8 cellular contexts compared by ENCODE assay signal in genomic region chr22:23715811-23716355, GRCh38. TPM values are rescaled to one million over a fixed set of nuclear protein-coding genes. Genes with fewer than 3 reads are reported as not detected.
A peak's percentile ranks its signal among the peaks of the same experiment; 100 is the strongest.
DNase-seq lines count a peak whose midpoint lies in the region; ATAC-seq, FAIRE-seq and TF ChIP-seq lines count a peak whose summit lies in the region.

No MANE protein-coding gene starts in this region.

- TF ChIP-seq POLR2A in HepG2 (IDR thresholded peaks at IDR 0.05; ENCODE audit: insufficient read depth in 1 of 2, low read depth in 2 of 2, low read length in 2 of 2), result no peak

- no peak overlapping the region for H3K27ac Mint-ChIP-seq in activated naive CD4-positive, alpha-beta T cell treated with anti-CD3 and anti-CD28 coated beads for 36 hours
- H3K27ac Mint-ChIP-seq in activated CD4-positive, alpha-beta memory T cell treated with anti-CD3 and anti-CD28 coated beads for 36 hours, result no peak overlapping the region

- POLR2A ChIA-PET in activated CD4-positive, alpha-beta memory T cell treated with anti-CD3 and anti-CD28 coated beads for 36 hours (lab: Charles Lee), result interaction anchor here (1.4 to 3.6 kb wide), 2 partner anchors 19 to 29 kb away, joined by 3 to 15 read pairs; no protein-coding TSS in a partner anchor
- POLR2A ChIA-PET in HepG2 (lab: Yijun Ruan, JAX), result interaction anchor here (1.6 kb wide), 1 partner anchor 142 kb away, joined by 5 read pairs; the partner anchor contains the start of gene SLC2A11

- peak overlapping the region; percentile 75 for H3K9ac ChIP-seq in HepG2 (ENCODE audit: insufficient read depth, low read depth, low read length)

- H3K4me3 ChIP-seq in HepG2 (replicated peaks in 1 of 3; ENCODE audit: insufficient read depth in 1 of 3, low read depth in 2 of 3, low read length in 3 of 3) (peak overlapping the region; percentile 24 to 94 (median 86); a peak in 5 of 6 replicates), tibial artery (peak overlapping the region; percentile 62 to 98)

- no TSS peak for BruUV-seq in HepG2 (replicated peaks; lab: Mats Ljungman, UMichigan)

- 82% methylated on average over 17 of the region's 17 CpGs for WGBS in HepG2 (ENCODE audit: low lambda C conversion rate)

- no peak for ATAC-seq in HepG2
- ATAC-seq in GM19328 (IDR thresholded peaks at IDR 0.05; ENCODE audit: unreplicated experiment), result no peak

- no peak overlapping the region for H2AFZ ChIP-seq in HepG2 (ENCODE audit: low read length)

- peaks cover 12% of the 10 kb centered on the region for H3K36me3 Mint-ChIP-seq in activated naive CD4-positive, alpha-beta T cell treated with anti-CD3 and anti-CD28 coated beads for 36 hours (ENCODE audit: low read depth)
- peaks cover 18% of the 10 kb centered on the region for H3K36me3 Mint-ChIP-seq in activated CD4-positive, alpha-beta memory T cell treated with anti-CD3 and anti-CD28 coated beads for 36 hours

- H3K27me3 ChIP-seq in HepG2 (ENCODE audit: control insufficient read depth in 1 of 2, insufficient read depth in 2 of 2, low read length in 2 of 2) (no peaks in the 10 kb centered on the region), tibial artery (no peaks in the 10 kb centered on the region)

- peak overlapping the region; percentile 83 for H3K4me2 ChIP-seq in HepG2 (ENCODE audit: low read depth, low read length)

- no peak for TF ChIP-seq EP300 in HepG2 (IDR thresholded peaks at IDR 0.05; ENCODE audit: low read depth in 2 of 2, low read length in 2 of 2)
- TF ChIP-seq EP300 in HepG2 (CRISPR knock-in tag; IDR thresholded peaks at IDR 0.05; ENCODE audit: borderline replicate concordance), result no peak

- no peak for TF ChIP-seq CTCF in HepG2 (CRISPR knock-in tag; IDR thresholded peaks at IDR 0.05)
- no peak for TF ChIP-seq CTCF in tibial artery (IDR thresholded peaks at IDR 0.05)

- H3K4me1 Mint-ChIP-seq in activated naive CD4-positive, alpha-beta T cell treated with anti-CD3 and anti-CD28 coated beads for 36 hours (ENCODE audit: low read depth), result peaks cover 21% of the 10 kb centered on the region
- peaks cover 11% of the 10 kb centered on the region for H3K4me1 Mint-ChIP-seq in activated CD4-positive, alpha-beta memory T cell treated with anti-CD3 and anti-CD28 coated beads for 36 hours (ENCODE audit: low read depth)

- no peak for TF ChIP-seq RAD21 in HepG2 (CRISPR knock-in tag; IDR thresholded peaks at IDR 0.05)

- H3K27me3 Mint-ChIP-seq in activated naive CD4-positive, alpha-beta T cell treated with anti-CD3 and anti-CD28 coated beads for 36 hours (ENCODE audit: low read depth), result no peaks in the 10 kb centered on the region
- H3K27me3 Mint-ChIP-seq in activated CD4-positive, alpha-beta memory T cell treated with anti-CD3 and anti-CD28 coated beads for 36 hours, result no peaks in the 10 kb centered on the region

- intact Hi-C loops in activated naive CD4-positive, alpha-beta T cell treated with anti-CD3 and anti-CD28 coated beads for 36 hours (cut with micrococcal nuclease), result loop anchor here (1.0 to 2.0 kb wide), 2 partner anchors 8 to 35 kb away; partner anchors contain the start of gene ZNF70
- intact Hi-C loops in activated CD4-positive, alpha-beta memory T cell treated with anti-CD3 and anti-CD28 coated beads for 36 hours (cut with micrococcal nuclease), result loop anchor here (1.0 kb wide), 1 partner anchor 8 kb away; no protein-coding TSS in a partner anchor
- intact Hi-C loops in HepG2 (cut with micrococcal nuclease; ENCODE audit: unreplicated experiment) (no loop called here), tibial artery (cut with DNase I; ENCODE audit: low total_unique reads) (loop anchor here (5.0 kb wide), 1 partner anchor 131 kb away; no protein-coding TSS in a partner anchor)

- H3K4me1 ChIP-seq in HepG2 (ENCODE audit: insufficient read depth, low read length), result peaks cover 24% of the 10 kb centered on the region
- peaks cover 0 to 16% (median 14%) of the 10 kb centered on the region in 4 donors for H3K4me1 ChIP-seq in tibial artery

- no peak for FAIRE-seq in HepG2 (lab: Jason Lieb, UNC)

- DNase-seq in activated naive CD4-positive, alpha-beta T cell treated with anti-CD3 and anti-CD28 coated beads for 36 hours, result no peak
- no peak for DNase-seq in activated naive CD4-positive, alpha-beta T cell treated with anti-CD3 and anti-CD28 coated beads, Interleukin-2, amount 50 U/mL, for 16 hours
- no peak for DNase-seq in activated CD4-positive, alpha-beta memory T cell treated with anti-CD3 and anti-CD28 coated beads for 36 hours
- DNase-seq in HepG2 (ENCODE audit: low spot score) (no peak), tibial artery (no peak), NCI-H2196 (lab: John Stamatoyannopoulos, UW; ENCODE audit: unreplicated experiment) (no peak), HuH-7.5 (ENCODE audit: low spot score) (no peak)

- in situ Hi-C loops in HepG2 (cut with HindIII; ENCODE audit: extremely low pct_ligation_motif_present, low pct_unique_long_range_greater_than_20kb), result no loop called here

- no peaks in the 10 kb centered on the region for H4K20me1 ChIP-seq in HepG2 (ENCODE audit: insufficient read depth, low read length)

- H3K27ac ChIP-seq in HepG2 (ENCODE audit: extremely low read length, insufficient read depth, low read length), result no peak overlapping the region
- peak overlapping the region in 1 of 2 donors; percentile 67 for H3K27ac ChIP-seq in tibial artery

- H3K79me2 ChIP-seq in HepG2 (ENCODE audit: insufficient read depth, low read length), result peaks cover 6% of the 10 kb centered on the region

- H3K9me3 ChIP-seq in HepG2 (ENCODE audit: low read length) (no peaks in the 10 kb centered on the region), tibial artery (no peaks in the 10 kb centered on the region)

- CTCF ChIA-PET in activated naive CD4-positive, alpha-beta T cell treated with anti-CD3 and anti-CD28 coated beads for 36 hours (lab: Charles Lee), result no interaction called here
- CTCF ChIA-PET in activated CD4-positive, alpha-beta memory T cell treated with anti-CD3 and anti-CD28 coated beads for 36 hours (lab: Charles Lee), result interaction anchor here (1.3 kb wide), 1 partner anchor 28 kb away, joined by 4 read pairs; no protein-coding TSS in a partner anchor
- CTCF ChIA-PET in HepG2 (lab: Yijun Ruan, JAX; ENCODE audit: low intra/inter-chr PET ratio, low total read pairs), result no interaction called here

- H3K36me3 ChIP-seq in HepG2 (replicated peaks in 1 of 2; ENCODE audit: control insufficient read depth in 1 of 2, insufficient read depth in 2 of 2, low read length in 2 of 2) (peaks cover 2 to 24% of the 10 kb centered on the region in 2 experiments; a peak in 4 of 5 replicates), tibial artery (peaks cover 0 to 42% (median 22%) of the 10 kb centered on the region in 3 donors)

- H3K9me3 Mint-ChIP-seq in activated naive CD4-positive, alpha-beta T cell treated with anti-CD3 and anti-CD28 coated beads for 36 hours, result no peaks in the 10 kb centered on the region
- no peaks in the 10 kb centered on the region for H3K9me3 Mint-ChIP-seq in activated CD4-positive, alpha-beta memory T cell treated with anti-CD3 and anti-CD28 coated beads for 36 hours

- peak overlapping the region; percentile 76 for H3K4me3 Mint-ChIP-seq in activated naive CD4-positive, alpha-beta T cell treated with anti-CD3 and anti-CD28 coated beads for 36 hours
- peak overlapping the region; percentile 41 for H3K4me3 Mint-ChIP-seq in activated CD4-positive, alpha-beta memory T cell treated with anti-CD3 and anti-CD28 coated beads for 36 hours

RNA-seq across cellular contexts. Expression of gene RGL4, which starts 25.1 kb away (rescaled TPM):
- total RNA-seq in activated naive CD4-positive, alpha-beta T cell treated with anti-CD3 and anti-CD28 coated beads for 36 hours, result 10 to 100 TPM; 22.0 to 24.1 TPM
- 1 to 10 TPM; 7.7 to 9.1 TPM for total RNA-seq in activated CD4-positive, alpha-beta memory T cell treated with anti-CD3 and anti-CD28 coated beads for 36 hours
- not detected in 2 replicates for total RNA-seq in HepG2 (2016; rRNA removed; fragmentation: Illumina TruSeq; extraction: Trizol)
- total RNA-seq in HepG2 (2016; cell fraction: cytosol; rRNA removed; fragmentation: Illumina TruSeq; extraction: Trizol; ENCODE audit: low read depth), result not detected in 2 replicates
- not detected in 2 replicates for total RNA-seq in HepG2 (2016; cell fraction: insoluble cytoplasmic fraction; rRNA removed; fragmentation: Illumina TruSeq; extraction: Trizol)
- total RNA-seq in HepG2 (2016; cell fraction: membrane; rRNA removed; fragmentation: Illumina TruSeq; extraction: Trizol), result not detected in 2 replicates
- total RNA-seq in HepG2 (2016; cell fraction: nucleus; rRNA removed; fragmentation: Illumina TruSeq; extraction: Trizol), result not detected in 2 replicates
- not detected in 2 replicates for polyA plus RNA-seq in HepG2 (2011; rRNA removed)
- polyA plus RNA-seq in HepG2 (2011; cell fraction: cytosol; rRNA removed), result not detected in 2 replicates
- not detected in 2 replicates for polyA plus RNA-seq in HepG2 (2011; cell fraction: nucleus; rRNA removed)
- 0.11 and 0.36 TPM in 2 replicates for polyA plus RNA-seq in HepG2 (2012)
- polyA plus RNA-seq in HepG2 (2016; cell fraction: cytosol; fragmentation: Illumina TruSeq; extraction: Trizol; ENCODE audit: low read depth), result not detected in 2 replicates
- polyA plus RNA-seq in HepG2 (2016; cell fraction: insoluble cytoplasmic fraction; fragmentation: Illumina TruSeq; extraction: Trizol; ENCODE audit: low read depth), result not detected in 2 replicates
- polyA plus RNA-seq in HepG2 (2016; cell fraction: membrane; fragmentation: Illumina TruSeq; extraction: Trizol; ENCODE audit: low read depth), result not detected in 2 replicates
- not detected in 2 replicates for polyA plus RNA-seq in HepG2 (2016; cell fraction: nucleus; fragmentation: Illumina TruSeq; extraction: Trizol; ENCODE audit: insufficient read depth, low read depth)
- not detected in 2 replicates for polyA minus RNA-seq in HepG2 (2011; rRNA and poly(A)+ RNA removed; ENCODE audit: low replicate concordance)
- not detected in 2 replicates for polyA minus RNA-seq in HepG2 (2011; cell fraction: cytosol; rRNA and poly(A)+ RNA removed)
- polyA minus RNA-seq in HepG2 (2011; cell fraction: nucleus; rRNA and poly(A)+ RNA removed), result not detected in 2 replicates

RNA-seq across cellular contexts. Expression of gene ZNF70, which starts 35.0 kb away (rescaled TPM):
- under 1 TPM; 0.79 to 0.93 TPM for total RNA-seq in activated naive CD4-positive, alpha-beta T cell treated with anti-CD3 and anti-CD28 coated beads for 36 hours
- total RNA-seq in activated CD4-positive, alpha-beta memory T cell treated with anti-CD3 and anti-CD28 coated beads for 36 hours, result 1 to 10 TPM; 1.2 to 1.3 TPM
- 3.6 and 4.0 TPM in 2 replicates for total RNA-seq in HepG2 (2016; rRNA removed; fragmentation: Illumina TruSeq; extraction: Trizol)
- total RNA-seq in HepG2 (2016; cell fraction: cytosol; rRNA removed; fragmentation: Illumina TruSeq; extraction: Trizol; ENCODE audit: low read depth), result 0.40 and 0.53 TPM in 2 replicates
- 2.7 and 3.3 TPM in 2 replicates for total RNA-seq in HepG2 (2016; cell fraction: insoluble cytoplasmic fraction; rRNA removed; fragmentation: Illumina TruSeq; extraction: Trizol)
- total RNA-seq in HepG2 (2016; cell fraction: membrane; rRNA removed; fragmentation: Illumina TruSeq; extraction: Trizol), result 2.4 TPM in 2 replicates
- total RNA-seq in HepG2 (2016; cell fraction: nucleus; rRNA removed; fragmentation: Illumina TruSeq; extraction: Trizol), result 3.0 and 3.9 TPM in 2 replicates
- 0.62 and 0.93 TPM in 2 replicates for polyA plus RNA-seq in HepG2 (2011; rRNA removed)
- polyA plus RNA-seq in HepG2 (2011; cell fraction: cytosol; rRNA removed), result 0.58 and 0.73 TPM in 2 replicates
- polyA plus RNA-seq in HepG2 (2011; cell fraction: nucleus; rRNA removed), result 2.6 and 3.3 TPM in 2 replicates
- 0.81 and 1.0 TPM in 2 replicates for polyA plus RNA-seq in HepG2 (2012)
- 0.19 and 0.21 TPM in 2 replicates for polyA plus RNA-seq in HepG2 (2016; cell fraction: cytosol; fragmentation: Illumina TruSeq; extraction: Trizol; ENCODE audit: low read depth)
- 1.6 and 2.2 TPM in 2 replicates for polyA plus RNA-seq in HepG2 (2016; cell fraction: insoluble cytoplasmic fraction; fragmentation: Illumina TruSeq; extraction: Trizol; ENCODE audit: low read depth)
- polyA plus RNA-seq in HepG2 (2016; cell fraction: membrane; fragmentation: Illumina TruSeq; extraction: Trizol; ENCODE audit: low read depth), result 0.94 and 1.00 TPM in 2 replicates
- 4.3 and 4.7 TPM in 2 replicates for polyA plus RNA-seq in HepG2 (2016; cell fraction: nucleus; fragmentation: Illumina TruSeq; extraction: Trizol; ENCODE audit: insufficient read depth, low read depth)
- polyA minus RNA-seq in HepG2 (2011; rRNA and poly(A)+ RNA removed; ENCODE audit: low replicate concordance), result 1.8 and 4.3 TPM in 2 replicates
- polyA minus RNA-seq in HepG2 (2011; cell fraction: cytosol; rRNA and poly(A)+ RNA removed), result 2.0 TPM in 2 replicates
- 3.4 and 3.6 TPM in 2 replicates for polyA minus RNA-seq in HepG2 (2011; cell fraction: nucleus; rRNA and poly(A)+ RNA removed)

RNA-seq across cellular contexts. Expression of gene VPREB3, which starts 38.3 kb away (rescaled TPM):
- total RNA-seq in activated naive CD4-positive, alpha-beta T cell treated with anti-CD3 and anti-CD28 coated beads for 36 hours, result not detected
- not detected for total RNA-seq in activated CD4-positive, alpha-beta memory T cell treated with anti-CD3 and anti-CD28 coated beads for 36 hours
- not detected in 2 replicates for total RNA-seq in HepG2 (2016; rRNA removed; fragmentation: Illumina TruSeq; extraction: Trizol)
- total RNA-seq in HepG2 (2016; cell fraction: cytosol; rRNA removed; fragmentation: Illumina TruSeq; extraction: Trizol; ENCODE audit: low read depth), result not detected in 2 replicates
- not detected in 2 replicates for total RNA-seq in HepG2 (2016; cell fraction: insoluble cytoplasmic fraction; rRNA removed; fragmentation: Illumina TruSeq; extraction: Trizol)
- not detected in 2 replicates for total RNA-seq in HepG2 (2016; cell fraction: membrane; rRNA removed; fragmentation: Illumina TruSeq; extraction: Trizol)
- total RNA-seq in HepG2 (2016; cell fraction: nucleus; rRNA removed; fragmentation: Illumina TruSeq; extraction: Trizol), result not detected in 2 replicates
- 0.22 and 0.35 TPM in 2 replicates for polyA plus RNA-seq in HepG2 (2011; rRNA removed)
- polyA plus RNA-seq in HepG2 (2011; cell fraction: cytosol; rRNA removed), result 0.14 TPM in 1 of 2 replicates, not detected in the other
- polyA plus RNA-seq in HepG2 (2011; cell fraction: nucleus; rRNA removed), result 0.57 TPM in 1 of 2 replicates, not detected in the other
- 0.30 and 0.76 TPM in 2 replicates for polyA plus RNA-seq in HepG2 (2012)
- polyA plus RNA-seq in HepG2 (2016; cell fraction: cytosol; fragmentation: Illumina TruSeq; extraction: Trizol; ENCODE audit: low read depth), result not detected in 2 replicates
- polyA plus RNA-seq in HepG2 (2016; cell fraction: insoluble cytoplasmic fraction; fragmentation: Illumina TruSeq; extraction: Trizol; ENCODE audit: low read depth), result not detected in 2 replicates
- polyA plus RNA-seq in HepG2 (2016; cell fraction: membrane; fragmentation: Illumina TruSeq; extraction: Trizol; ENCODE audit: low read depth), result not detected in 2 replicates
- not detected in 2 replicates for polyA plus RNA-seq in HepG2 (2016; cell fraction: nucleus; fragmentation: Illumina TruSeq; extraction: Trizol; ENCODE audit: insufficient read depth, low read depth)
- polyA minus RNA-seq in HepG2 (2011; rRNA and poly(A)+ RNA removed; ENCODE audit: low replicate concordance), result 2.1 TPM in 2 replicates
- polyA minus RNA-seq in HepG2 (2011; cell fraction: cytosol; rRNA and poly(A)+ RNA removed), result not detected in 2 replicates
- not detected in 2 replicates for polyA minus RNA-seq in HepG2 (2011; cell fraction: nucleus; rRNA and poly(A)+ RNA removed)

RNA-seq across cellular contexts. Expression of gene C22orf15, which starts 46.9 kb away (rescaled TPM):
- 1 to 10 TPM; 1.1 to 1.4 TPM for total RNA-seq in activated naive CD4-positive, alpha-beta T cell treated with anti-CD3 and anti-CD28 coated beads for 36 hours
- under 1 TPM; 0.31 to 0.90 TPM for total RNA-seq in activated CD4-positive, alpha-beta memory T cell treated with anti-CD3 and anti-CD28 coated beads for 36 hours
- not detected in 2 replicates for total RNA-seq in HepG2 (2016; rRNA removed; fragmentation: Illumina TruSeq; extraction: Trizol)
- not detected in 2 replicates for total RNA-seq in HepG2 (2016; cell fraction: cytosol; rRNA removed; fragmentation: Illumina TruSeq; extraction: Trizol; ENCODE audit: low read depth)
- total RNA-seq in HepG2 (2016; cell fraction: insoluble cytoplasmic fraction; rRNA removed; fragmentation: Illumina TruSeq; extraction: Trizol), result not detected in 2 replicates
- not detected in 2 replicates for total RNA-seq in HepG2 (2016; cell fraction: membrane; rRNA removed; fragmentation: Illumina TruSeq; extraction: Trizol)
- total RNA-seq in HepG2 (2016; cell fraction: nucleus; rRNA removed; fragmentation: Illumina TruSeq; extraction: Trizol), result not detected in 2 replicates
- 0.07 TPM in 1 of 2 replicates, not detected in the other for polyA plus RNA-seq in HepG2 (2011; rRNA removed)
- not detected in 2 replicates for polyA plus RNA-seq in HepG2 (2011; cell fraction: cytosol; rRNA removed)
- not detected in 2 replicates for polyA plus RNA-seq in HepG2 (2011; cell fraction: nucleus; rRNA removed)
- 0.12 and 0.28 TPM in 2 replicates for polyA plus RNA-seq in HepG2 (2012)
- not detected in 2 replicates for polyA plus RNA-seq in HepG2 (2016; cell fraction: cytosol; fragmentation: Illumina TruSeq; extraction: Trizol; ENCODE audit: low read depth)
- not detected in 2 replicates for polyA plus RNA-seq in HepG2 (2016; cell fraction: insoluble cytoplasmic fraction; fragmentation: Illumina TruSeq; extraction: Trizol; ENCODE audit: low read depth)
- not detected in 2 replicates for polyA plus RNA-seq in HepG2 (2016; cell fraction: membrane; fragmentation: Illumina TruSeq; extraction: Trizol; ENCODE audit: low read depth)
- not detected in 2 replicates for polyA plus RNA-seq in HepG2 (2016; cell fraction: nucleus; fragmentation: Illumina TruSeq; extraction: Trizol; ENCODE audit: insufficient read depth, low read depth)
- polyA minus RNA-seq in HepG2 (2011; rRNA and poly(A)+ RNA removed; ENCODE audit: low replicate concordance), result 0.07 and 0.22 TPM in 2 replicates
- polyA minus RNA-seq in HepG2 (2011; cell fraction: cytosol; rRNA and poly(A)+ RNA removed), result not detected in 2 replicates
- not detected in 2 replicates for polyA minus RNA-seq in HepG2 (2011; cell fraction: nucleus; rRNA and poly(A)+ RNA removed)

RNA-seq across cellular contexts. Expression of gene CHCHD10, which starts 51.9 kb away (rescaled TPM):
- total RNA-seq in activated naive CD4-positive, alpha-beta T cell treated with anti-CD3 and anti-CD28 coated beads for 36 hours, result 100 to 1,000 TPM; 190 to 191 TPM
- total RNA-seq in activated CD4-positive, alpha-beta memory T cell treated with anti-CD3 and anti-CD28 coated beads for 36 hours, result 100 to 1,000 TPM; 144 to 157 TPM
- 59.1 and 62.8 TPM in 2 replicates for total RNA-seq in HepG2 (2016; rRNA removed; fragmentation: Illumina TruSeq; extraction: Trizol)
- 34.5 and 34.6 TPM in 2 replicates for total RNA-seq in HepG2 (2016; cell fraction: cytosol; rRNA removed; fragmentation: Illumina TruSeq; extraction: Trizol; ENCODE audit: low read depth)
- total RNA-seq in HepG2 (2016; cell fraction: insoluble cytoplasmic fraction; rRNA removed; fragmentation: Illumina TruSeq; extraction: Trizol), result 56.2 and 62.6 TPM in 2 replicates
- total RNA-seq in HepG2 (2016; cell fraction: membrane; rRNA removed; fragmentation: Illumina TruSeq; extraction: Trizol), result 61.2 and 64.2 TPM in 2 replicates
- 31.4 and 47.6 TPM in 2 replicates for total RNA-seq in HepG2 (2016; cell fraction: nucleus; rRNA removed; fragmentation: Illumina TruSeq; extraction: Trizol)
- polyA plus RNA-seq in HepG2 (2011; rRNA removed), result 37.0 and 60.2 TPM in 2 replicates
- 42.3 and 49.1 TPM in 2 replicates for polyA plus RNA-seq in HepG2 (2011; cell fraction: cytosol; rRNA removed)
- polyA plus RNA-seq in HepG2 (2011; cell fraction: nucleus; rRNA removed), result 45.9 and 96.4 TPM in 2 replicates
- 103 and 194 TPM in 2 replicates for polyA plus RNA-seq in HepG2 (2012)
- 73.1 and 74.3 TPM in 2 replicates for polyA plus RNA-seq in HepG2 (2016; cell fraction: cytosol; fragmentation: Illumina TruSeq; extraction: Trizol; ENCODE audit: low read depth)
- 91.0 and 122 TPM in 2 replicates for polyA plus RNA-seq in HepG2 (2016; cell fraction: insoluble cytoplasmic fraction; fragmentation: Illumina TruSeq; extraction: Trizol; ENCODE audit: low read depth)
- polyA plus RNA-seq in HepG2 (2016; cell fraction: membrane; fragmentation: Illumina TruSeq; extraction: Trizol; ENCODE audit: low read depth), result 101 and 107 TPM in 2 replicates
- polyA plus RNA-seq in HepG2 (2016; cell fraction: nucleus; fragmentation: Illumina TruSeq; extraction: Trizol; ENCODE audit: insufficient read depth, low read depth), result 107 and 123 TPM in 2 replicates
- polyA minus RNA-seq in HepG2 (2011; rRNA and poly(A)+ RNA removed; ENCODE audit: low replicate concordance), result 99.0 and 111 TPM in 2 replicates
- 44.8 and 90.8 TPM in 2 replicates for polyA minus RNA-seq in HepG2 (2011; cell fraction: cytosol; rRNA and poly(A)+ RNA removed)
- polyA minus RNA-seq in HepG2 (2011; cell fraction: nucleus; rRNA and poly(A)+ RNA removed), result 4.2 and 14.9 TPM in 2 replicates
